Comparison of ENCODE assay signal across 8 cellular contexts in genomic region chr6:138815797-138816528, GRCh38. TPM values are rescaled to one million over a fixed set of nuclear protein-coding genes. Genes with fewer than 3 reads are reported as not detected.
DNase-seq lines count a peak whose midpoint lies in the region; ATAC-seq, FAIRE-seq and TF ChIP-seq lines count a peak whose summit lies in the region.

No MANE protein-coding gene starts in this region.

- ATAC-seq in HG02588 (IDR thresholded peaks at IDR 0.05; ENCODE audit: unreplicated experiment) (peak; percentile 56), HG03095 (IDR thresholded peaks at IDR 0.05; ENCODE audit: unreplicated experiment) (no peak)

- DNase-seq in GM12864 (ENCODE audit: low read depth) (no peak), NB4 (ENCODE audit: low read depth) (peak; percentile 73), SHP77 treated with DMSO at 0.1 percent for 48 hours (lab: John Stamatoyannopoulos, UW) (peak; percentile 74), endothelial cell (ENCODE audit: low spot score) (no peak), myocyte (ENCODE audit: low read depth) (peak; percentile 74)

- no peak for TF ChIP-seq POLR2A in NB4 (IDR thresholded peaks at IDR 0.05; ENCODE audit: extremely low read depth, insufficient read length)

- no peak overlapping the region for H3K4me3 Mint-ChIP-seq in endothelial cell (ENCODE audit: unreplicated experiment)

- H3K9me3 Mint-ChIP-seq in endothelial cell (ENCODE audit: unreplicated experiment): no peaks in the 10 kb centered on the region

- H3K4me3 ChIP-seq in GM12864 (ENCODE audit: low read depth, low read length) (no peak overlapping the region), NB4 (ENCODE audit: low read depth, low read length) (no peak overlapping the region)

- peak; percentile 55 for TF ChIP-seq CTCF in GM12864 (IDR thresholded peaks at IDR 0.05; ENCODE audit: low read depth, low read length, missing control alignments)
- TF ChIP-seq CTCF in NB4 (IDR thresholded peaks at IDR 0.05; ENCODE audit: low read depth, low read length): peak; percentile 61
- peak; percentile 65 for TF ChIP-seq CTCF in endothelial cell (IDR thresholded peaks at IDR 0.05; ENCODE audit: unreplicated experiment)

- peak; percentile 97 for FAIRE-seq in A204.1 (lab: Jason Lieb, UNC)

- H3K4me1 Mint-ChIP-seq in endothelial cell (ENCODE audit: unreplicated experiment): peaks cover 12% of the 10 kb centered on the region

- no peak overlapping the region for H3K27ac Mint-ChIP-seq in endothelial cell (ENCODE audit: unreplicated experiment)

- H3K27me3 Mint-ChIP-seq in endothelial cell (ENCODE audit: unreplicated experiment): no peaks in the 10 kb centered on the region

- no peaks in the 10 kb centered on the region for H3K36me3 Mint-ChIP-seq in endothelial cell (ENCODE audit: low read depth, unreplicated experiment)

RNA-seq across cellular contexts. Expression of gene ECT2L, which starts 20.1 kb away (rescaled TPM):
- total RNA-seq in endothelial cell (ENCODE audit: unreplicated experiment) (not detected), myocyte (not detected in 2 replicates)
- 0.13 TPM for polyA plus RNA-seq in myocyte (2012)

RNA-seq across cellular contexts. Expression of gene CCDC28A, which starts 42.4 kb away (rescaled TPM):
- total RNA-seq in endothelial cell (ENCODE audit: unreplicated experiment) (8.1 TPM), myocyte (4.4 and 6.7 TPM in 2 replicates)
- polyA plus RNA-seq in myocyte (2012): 10.0 TPM

Comparison
In these comparisons a context has a peak if more than half of its experiments do, and no peak if none do; other contexts are left out.
1. DNase-seq: peak in NB4 (single experiment), SHP77 treated with DMSO at 0.1 percent for 48 hours (single experiment) and myocyte (single experiment); none in GM12864 (single experiment) and endothelial cell (single experiment).
2. Peak in every context shown above with its lines, with median percentiles within 50 percentile points of each other: CTCF ChIP-seq.